In genomic region chr3:142889263-142890014, GRCh38 we compare ENCODE assay signal across 8 cellular contexts. TPM values are rescaled to one million over a fixed set of nuclear protein-coding genes. Genes with fewer than 3 reads are reported as not detected.
A peak's percentile ranks its signal among the peaks of the same experiment; 100 is the strongest.
DNase-seq lines count a peak whose midpoint lies in the region; ATAC-seq and TF ChIP-seq lines count a peak whose summit lies in the region.

No MANE protein-coding gene starts in this region.

- ATAC-seq in HG03565 (IDR thresholded peaks at IDR 0.05; ENCODE audit: unreplicated experiment), result no peak

- H3K4me1 ChIP-seq in muscle layer of duodenum (ENCODE audit: control insufficient read depth in 1 of 2, insufficient read depth in 2 of 2, low read length in 2 of 2), result peaks cover 0 to 9% of the 10 kb centered on the region in 2 donors

- H3K27me3 Mint-ChIP-seq in chondrocyte (ENCODE audit: low read depth), result no peaks in the 10 kb centered on the region

- H3K36me3 Mint-ChIP-seq in chondrocyte (ENCODE audit: low read depth), result no peaks in the 10 kb centered on the region

- no peaks in the 10 kb centered on the region for H3K9me3 ChIP-seq in muscle layer of duodenum (ENCODE audit: control insufficient read depth in 1 of 2, low read length in 2 of 2)

- no peak overlapping the region for H3K27ac Mint-ChIP-seq in chondrocyte (ENCODE audit: unreplicated experiment)

- H3K27ac ChIP-seq in 22Rv1 (peak overlapping the region; percentile 57), muscle layer of duodenum (ENCODE audit: low read length) (no peak overlapping the region)

- H3K27me3 ChIP-seq in muscle layer of duodenum (ENCODE audit: low read depth, low read length), result peaks cover 4% of the 10 kb centered on the region

- TF ChIP-seq CTCF in 22Rv1 (IDR thresholded peaks at IDR 0.05) (no peak), HFF-Myc (IDR thresholded peaks at IDR 0.05; ENCODE audit: low read depth, low read length, missing control alignments) (no peak), chondrocyte (IDR thresholded peaks at IDR 0.05) (no peak)

- DNase-seq in HFF-Myc (ENCODE audit: extremely low read depth, low read depth) (no peak), chondrocyte (ENCODE audit: low spot score) (no peak), NCI-H526 (lab: John Stamatoyannopoulos, UW) (no peak), NCI-H1105 (lab: John Stamatoyannopoulos, UW) (no peak), retina (no peak)

- H3K4me3 Mint-ChIP-seq in chondrocyte (ENCODE audit: unreplicated experiment), result peak overlapping the region; percentile 77

- H3K36me3 ChIP-seq in muscle layer of duodenum (ENCODE audit: control insufficient read depth in 1 of 2, insufficient read depth in 2 of 2, low read length in 2 of 2), result no peaks in the 10 kb centered on the region

- H3K4me3 ChIP-seq in HFF-Myc (replicated peaks; ENCODE audit: low read depth, low read length), result peak overlapping the region; percentile 43
- peak overlapping the region; percentile 60 to 92 for H3K4me3 ChIP-seq in muscle layer of duodenum (ENCODE audit: low read depth in 1 of 2, low read length in 2 of 2)

- H3K9me3 Mint-ChIP-seq in chondrocyte (ENCODE audit: low read depth), result no peaks in the 10 kb centered on the region

- H3K4me1 Mint-ChIP-seq in chondrocyte (ENCODE audit: low read depth), result peaks cover 15% of the 10 kb centered on the region

RNA-seq across cellular contexts. Expression of gene PCOLCE2, which starts 0.6 kb away (rescaled TPM):
- total RNA-seq in chondrocyte, result 2.6 to 9.3 TPM (median 2.7 TPM) in 3 replicates
